In the genomic region with DNA sequence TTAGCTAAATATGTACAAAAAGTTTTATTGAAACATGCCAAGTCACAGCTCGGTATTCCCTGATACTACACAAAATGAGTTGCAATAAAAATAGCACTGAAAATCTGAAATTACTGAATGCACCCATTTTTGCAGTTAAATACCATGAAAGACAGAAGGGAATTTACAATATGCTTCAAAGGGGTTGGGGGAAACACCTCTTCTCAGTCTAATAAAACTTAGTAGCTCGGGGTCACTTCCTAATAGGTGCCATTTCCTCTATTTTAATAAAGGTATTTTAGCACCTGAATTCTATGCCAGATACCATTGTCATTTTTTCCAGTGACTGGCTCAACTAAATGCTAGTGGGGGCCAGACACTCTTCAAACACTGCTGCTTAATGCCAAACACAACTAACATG, we compare ENCODE assay signal across 19 cellular contexts.
"Had no signal": no experiment of that assay in that cellular context is flagged by ENCODE, and none has a peak within 500 bp of the region (broad histone marks: within the 10 kb centered on the region; RNA-seq: fewer than 3 reads in every experiment).

No MANE protein-coding gene starts in this region.

- H3K27me3 ChIP-seq: adrenal gland, hepatocyte, left lung, spleen, stomach, suprapubic skin, uterus had no signal

- H3K36me3 Mint-ChIP-seq: activated naive CD4-positive, alpha-beta T cell treated with anti-CD3 and anti-CD28 coated beads, Interleukin-2, amount 50 U/mL, for 72 hours; natural killer cell; WTC11 had no signal

- H3K4me3 ChIP-seq: adrenal gland, hepatocyte, left lung, spleen, stomach, suprapubic skin, uterus had no signal

- H3K27ac ChIP-seq: adrenal gland, foreskin keratinocyte, hepatocyte, left lung, spleen, stomach, suprapubic skin, uterus had no signal

- DNase-seq: activated T-cell treated with anti-CD3 and anti-CD28 coated beads, Interleukin-2, amount 50 U/mL, for 1 hour; adrenal gland; central memory CD4-positive, alpha-beta T cell; effector memory CD4-positive, alpha-beta T cell; foreskin keratinocyte; glutamatergic neuron; kidney glomerular epithelial cell; left lung; midbrain; natural killer cell; spleen; stomach; trophoblast cell; uterus had no signal

- H2AFZ ChIP-seq: hepatocyte had no signal

- H3K9me3 Mint-ChIP-seq: activated naive CD4-positive, alpha-beta T cell treated with anti-CD3 and anti-CD28 coated beads, Interleukin-2, amount 50 U/mL, for 72 hours; natural killer cell; WTC11 had no signal

- H3K9me3 ChIP-seq: adrenal gland, left lung, spleen, stomach, suprapubic skin, uterus had no signal

- ATAC-seq: activated naive CD4-positive, alpha-beta T cell treated with anti-CD3 and anti-CD28 coated beads, Interleukin-2, amount 50 U/mL, for 72 hours; foreskin keratinocyte; left lung; natural killer cell had no signal

- H3K36me3 ChIP-seq: adrenal gland, left lung, spleen, stomach, suprapubic skin, uterus had no signal

- H3K79me2 ChIP-seq: hepatocyte had no signal

- H3K4me1 ChIP-seq: adrenal gland, foreskin keratinocyte, left lung, spleen, stomach, suprapubic skin, uterus had no signal

- H3K4me2 ChIP-seq: hepatocyte had no signal

- H3K4me3 Mint-ChIP-seq: natural killer cell, WTC11 had no signal

- H3K4me1 Mint-ChIP-seq: natural killer cell had no signal

- H3K27ac Mint-ChIP-seq: activated naive CD4-positive, alpha-beta T cell treated with anti-CD3 and anti-CD28 coated beads, Interleukin-2, amount 50 U/mL, for 72 hours; natural killer cell; progenitor cell of endocrine pancreas; WTC11 had no signal
